Comparison of ENCODE assay signal across 8 cellular contexts in the genomic region with DNA sequence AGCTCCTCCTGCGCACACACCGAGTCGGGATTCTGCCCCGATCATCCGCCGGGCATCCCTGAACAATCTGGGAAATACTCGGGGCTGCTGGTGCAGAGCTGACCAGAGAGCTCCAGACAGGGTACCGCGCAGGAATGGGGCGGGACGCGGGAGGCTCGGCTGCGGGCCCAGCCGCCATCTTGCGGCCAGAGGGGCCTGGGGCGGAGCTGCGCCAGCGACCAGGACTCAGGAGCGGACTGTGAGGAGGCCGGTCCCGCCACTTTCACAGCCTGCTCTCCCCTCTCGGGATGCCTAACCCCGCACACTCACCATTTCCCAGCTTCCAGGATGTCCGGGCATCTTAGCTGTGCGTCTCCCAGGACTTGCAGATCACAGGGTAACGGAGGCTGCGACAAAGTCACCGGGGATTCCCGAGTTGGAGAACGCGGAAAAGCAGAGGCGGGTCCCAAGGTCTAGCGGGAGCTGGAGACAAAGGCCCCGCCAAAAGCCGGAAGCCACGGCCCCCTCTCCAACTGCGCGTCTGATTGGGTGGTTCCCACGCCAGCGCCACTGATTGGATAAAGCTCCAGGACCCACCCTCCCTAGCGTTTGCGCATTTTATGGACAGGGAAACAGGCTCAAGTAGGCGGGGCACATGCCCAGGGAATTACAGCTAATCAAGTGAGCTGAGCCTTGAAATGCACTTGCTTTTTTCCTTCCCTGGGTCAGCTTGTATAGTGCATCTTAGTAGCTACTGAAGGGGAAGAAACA. TPM values are rescaled to one million over a fixed set of nuclear protein-coding genes. Genes with fewer than 3 reads are reported as not detected.
DNase-seq lines count a peak whose midpoint lies in the region; ATAC-seq and TF ChIP-seq lines count a peak whose summit lies in the region.

No MANE protein-coding gene starts in this region.

- peak overlapping the region; percentile 66 for H3K4me3 ChIP-seq in BJ (ENCODE audit: low read depth, low read length)
- H3K4me3 ChIP-seq in OCI-LY7 (ENCODE audit: low read depth, low read length, poor library complexity, severe bottlenecking), result peak overlapping the region; percentile 92
- H3K4me3 ChIP-seq in esophagus muscularis mucosa, result peak overlapping the region; percentile 77 to 88 (median 85)
- peak overlapping the region; percentile 37 for H3K4me3 ChIP-seq in mucosa of stomach (ENCODE audit: low read length)

- CTCF ChIA-PET in BJ (lab: Yijun Ruan, JAX), result interaction anchor here (1.3 kb wide), 2 partner anchors 16 to 18 kb away, joined by 3 to 5 read pairs; a partner anchor contains a TSS
- CTCF ChIA-PET in OCI-LY7 (lab: Charles Lee; ENCODE audit: unreplicated experiment), result interaction anchor here (0.5 to 0.6 kb wide), 2 partner anchors 877 to 1331 kb away, joined by 3 read pairs; no protein-coding TSS in a partner anchor

- peaks cover 16 to 28% of the 10 kb centered on the region in 2 donors for H3K36me3 Mint-ChIP-seq in activated T-cell treated with anti-CD3 and anti-CD28 coated beads, Interleukin-2, amount 50 U/mL, for 72 hours (ENCODE audit: insufficient read depth in 2 of 2)

- H3K4me2 ChIP-seq in OCI-LY7 (ENCODE audit: low read length), result peak overlapping the region; percentile 70

- H3K36me3 ChIP-seq in BJ (ENCODE audit: control insufficient read depth, insufficient read depth, low read length) (peaks cover 1% of the 10 kb centered on the region; the same call in 1 of the 2 replicates), OCI-LY7 (ENCODE audit: insufficient read depth, low read length) (peaks cover 42% of the 10 kb centered on the region), esophagus muscularis mucosa (peaks cover 0 to 23% (median 17%) of the 10 kb centered on the region in 4 donors), mucosa of stomach (ENCODE audit: control insufficient read depth, insufficient read depth, low read length) (no peaks in the 10 kb centered on the region)

- 0% methylated on average over 23 of the region's 44 CpGs for WGBS in esophagus muscularis mucosa

- peak; percentile 88 for ATAC-seq in HG03469 (IDR thresholded peaks at IDR 0.05; ENCODE audit: unreplicated experiment)
- ATAC-seq in activated T-cell treated with anti-CD3 and anti-CD28 coated beads, Interleukin-2, amount 50 U/mL, for 72 hours (replicated peaks in 1 of 2), result peak; percentile 97 to 98

- intact Hi-C loops in OCI-LY7 (cut with micrococcal nuclease; ENCODE audit: unreplicated experiment), result loop anchor here (1.0 kb wide), 1 partner anchor 15 kb away; a partner anchor contains a TSS
- intact Hi-C loops in esophagus muscularis mucosa (cut with DNase I), result loop anchor here (10.0 kb wide), 2 partner anchors 87 to 347 kb away; a partner anchor contains a TSS

- DNase-seq in BJ (ENCODE audit: low read depth), result peak; percentile 71
- DNase-seq in GM19240 (ENCODE audit: insufficient read length, low spot score), result peak; percentile 63
- peak; percentile 96 for DNase-seq in OCI-LY7 (ENCODE audit: low spot score)
- peak; percentile 90 for DNase-seq in activated T-cell treated with anti-CD3 and anti-CD28 coated beads, Interleukin-2, amount 50 U/mL, for 72 hours
- DNase-seq in esophagus muscularis mucosa (ENCODE audit: extremely low spot score), result peak; percentile 98
- DNase-seq in stimulated activated CD8-positive, alpha-beta memory T cell treated with anti-CD3 and anti-CD28 coated beads, Interleukin-4, amount 100 ng/mL, for 4 hours (ENCODE audit: low read depth in 2 of 2, low spot score in 1 of 2), result peak; percentile 73 to 74

- H3K9ac ChIP-seq in mucosa of stomach (ENCODE audit: low read length), result peak overlapping the region; percentile 44

- no TSS peak for BruUV-seq in OCI-LY7 (replicated peaks; lab: Mats Ljungman, UMichigan)

- no peak for TF ChIP-seq EP300 in esophagus muscularis mucosa (IDR thresholded peaks at IDR 0.05)

- H3K4me1 Mint-ChIP-seq in activated T-cell treated with anti-CD3 and anti-CD28 coated beads, Interleukin-2, amount 50 U/mL, for 72 hours (ENCODE audit: low read depth), result peaks cover 28% of the 10 kb centered on the region

- H3K27ac Mint-ChIP-seq in activated T-cell treated with anti-CD3 and anti-CD28 coated beads, Interleukin-2, amount 50 U/mL, for 72 hours, result peak overlapping the region; percentile 87

- H3K27me3 Mint-ChIP-seq in activated T-cell treated with anti-CD3 and anti-CD28 coated beads, Interleukin-2, amount 50 U/mL, for 72 hours (ENCODE audit: low read depth), result no peaks in the 10 kb centered on the region

- peak overlapping the region; percentile 84 to 93 for H3K4me3 Mint-ChIP-seq in activated T-cell treated with anti-CD3 and anti-CD28 coated beads, Interleukin-2, amount 50 U/mL, for 72 hours

- POLR2A ChIA-PET in BJ (lab: Charles Lee), result no interaction called here
- POLR2A ChIA-PET in OCI-LY7 (lab: Charles Lee), result interaction anchor here (0.7 to 1.7 kb wide), 8 partner anchors 14 to 346 kb away, joined by 3 to 12 read pairs (median 5); a partner anchor contains a TSS

- H4K20me1 ChIP-seq in OCI-LY7 (ENCODE audit: insufficient read depth, low read length), result no peaks in the 10 kb centered on the region

- no peaks in the 10 kb centered on the region for H3K9me2 ChIP-seq in OCI-LY7 (ENCODE audit: insufficient read depth, low read length)

- H3K9me3 ChIP-seq in OCI-LY7 (ENCODE audit: low read length) (peaks cover 8% of the 10 kb centered on the region; the same call in 1 of the 2 replicates), esophagus muscularis mucosa (no peaks in the 10 kb centered on the region), mucosa of stomach (ENCODE audit: control insufficient read depth, low read length) (no peaks in the 10 kb centered on the region)

- H2AFZ ChIP-seq in OCI-LY7 (ENCODE audit: low read length), result peak overlapping the region; percentile 100

- no peaks in the 10 kb centered on the region for H3K27me3 ChIP-seq in BJ (ENCODE audit: control insufficient read depth, insufficient read depth, low read length)
- peaks cover 0 to under 1% (median 0%) of the 10 kb centered on the region in 4 donors for H3K27me3 ChIP-seq in esophagus muscularis mucosa
- no peaks in the 10 kb centered on the region for H3K27me3 ChIP-seq in mucosa of stomach (ENCODE audit: control insufficient read depth, insufficient read depth, low read length)

- H3K9me3 Mint-ChIP-seq in activated T-cell treated with anti-CD3 and anti-CD28 coated beads, Interleukin-2, amount 50 U/mL, for 72 hours, result no peaks in the 10 kb centered on the region

- TF ChIP-seq CTCF in BJ (IDR thresholded peaks at IDR 0.05; ENCODE audit: insufficient read depth, low read depth, low read length) (no peak), OCI-LY7 (conservative IDR thresholded peaks at IDR 0.05; ENCODE audit: low read length) (no peak), esophagus muscularis mucosa (IDR thresholded peaks at IDR 0.05) (peak in 1 of 3 experiments; percentile 18)

- peak overlapping the region; percentile 52 for H3K27ac ChIP-seq in OCI-LY7 (ENCODE audit: low read depth, low read length, poor library complexity, severe bottlenecking)
- peak overlapping the region; percentile 83 to 93 (median 88) for H3K27ac ChIP-seq in esophagus muscularis mucosa (replicated peaks in 1 of 4)

- H3K4me1 ChIP-seq in OCI-LY7 (ENCODE audit: insufficient read depth, low read length, poor library complexity, severe bottlenecking) (peaks cover 20% of the 10 kb centered on the region), esophagus muscularis mucosa (peaks cover 10 to 22% (median 16%) of the 10 kb centered on the region in 4 donors), mucosa of stomach (ENCODE audit: control insufficient read depth, insufficient read depth, low read length) (no peaks in the 10 kb centered on the region)

- H3K79me2 ChIP-seq in OCI-LY7 (ENCODE audit: insufficient read depth, low read depth, low read length), result peaks cover 37% of the 10 kb centered on the region; the same call in 1 of the 2 replicates

- no peak for TF ChIP-seq POLR2A in esophagus muscularis mucosa (IDR thresholded peaks at IDR 0.05; ENCODE audit: low read depth)

RNA-seq across cellular contexts. Expression of a gene that starts 15.8 kb away (rescaled TPM):
- polyA plus RNA-seq in BJ (2011; rRNA removed), result 1.8 and 3.4 TPM in 2 replicates
- polyA minus RNA-seq in BJ (2011; rRNA and poly(A)+ RNA removed), result 7.0 and 9.6 TPM in 2 replicates
- total RNA-seq in OCI-LY7 (2014; rRNA removed; shearing (Covaris generic)), result 31.5 and 39.7 TPM in 2 replicates
- total RNA-seq in OCI-LY7 (2022) (55.6 and 66.1 TPM in 2 replicates), esophagus muscularis mucosa (10 to 100 TPM in 1 of 4 donors, 1 to 10 TPM in 3; 7.6 to 10.4 (median 8.1) TPM)
- total RNA-seq in activated T-cell treated with anti-CD3 and anti-CD28 coated beads, Interleukin-2, amount 50 U/mL, for 72 hours, result 10 to 100 TPM; 35.5 to 39.8 TPM

Comparison
In these comparisons a context has a peak if more than half of its experiments do, and no peak if none do; other contexts are left out.
1. Peak in every context shown above with its lines: DNase-seq, ATAC-seq, H3K4me3 ChIP-seq and H3K27ac ChIP-seq.
2. H3K4me3 ChIP-seq: peak in every context shown above with its lines; median percentile 92 in OCI-LY7; 85 in esophagus muscularis mucosa; 66 in BJ; 37 in mucosa of stomach.